8 cellular contexts compared by ENCODE assay signal in the genomic region with DNA sequence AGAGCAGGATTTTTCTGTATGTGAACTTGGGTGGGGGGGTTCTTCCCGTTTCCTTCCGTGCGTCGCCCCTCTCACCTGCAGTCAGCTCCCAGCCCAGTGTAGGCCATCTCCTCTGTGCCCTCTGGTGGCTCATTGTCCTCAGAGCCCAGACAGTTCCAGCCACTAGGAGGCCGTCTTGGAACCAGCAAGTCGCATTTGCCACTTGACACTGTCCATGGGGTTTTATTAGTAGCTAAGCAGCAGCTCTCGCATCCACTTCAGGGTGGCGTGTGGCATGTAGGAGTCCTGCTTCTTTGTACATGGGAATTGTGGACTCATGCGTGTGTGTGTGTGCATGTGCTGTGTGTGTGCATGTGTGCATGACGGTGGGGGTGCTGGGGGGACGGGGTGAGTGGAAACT.
DNase-seq lines count a peak whose midpoint lies in the region; ATAC-seq, FAIRE-seq and TF ChIP-seq lines count a peak whose summit lies in the region.

No MANE protein-coding gene starts in this region.

- H3K4me1 ChIP-seq in DOHH2 (ENCODE audit: control insufficient read depth, low read length): peaks cover 49% of the 10 kb centered on the region
- H3K4me1 ChIP-seq in IMR-90 (ENCODE audit: control insufficient read depth, insufficient read depth, low read length): no peaks in the 10 kb centered on the region
- H3K4me1 ChIP-seq in small intestine (ENCODE audit: control insufficient read depth in 2 of 2, insufficient read depth in 1 of 2, low read depth in 1 of 2, low read length in 1 of 2): no peaks in the 10 kb centered on the region

- no peak overlapping the region for H2BK20ac ChIP-seq in IMR-90 (ENCODE audit: low read depth, low read length)

- no peak overlapping the region for H3K27ac Mint-ChIP-seq in WTC11

- H3K79me1 ChIP-seq in IMR-90 (ENCODE audit: low read depth in 1 of 2, low read length in 2 of 2): peaks cover 0 to 35% of the 10 kb centered on the region in 2 experiments

- no peak overlapping the region for H2BK120ac ChIP-seq in IMR-90 (ENCODE audit: low read depth, low read length)

- no peak overlapping the region for H3K14ac ChIP-seq in IMR-90 (replicated peaks; ENCODE audit: low read depth, low read length)

- in situ Hi-C loops in IMR-90 (cut with MboI; ENCODE audit: low sequenced_read_pairs): no loop called here

- peaks cover 28% of the 10 kb centered on the region for H3K79me2 ChIP-seq in DOHH2 (ENCODE audit: control insufficient read depth, low read length)

- peak; percentile 62 for TF ChIP-seq CTCF in DOHH2 (IDR thresholded peaks at IDR 0.05; ENCODE audit: low read depth, low read length, poor library complexity, severe bottlenecking)
- TF ChIP-seq CTCF in IMR-90 (conservative IDR thresholded peaks at IDR 0.05; ENCODE audit: low read depth, low read length): peak; percentile 58
- TF ChIP-seq CTCF in WTC11 (IDR thresholded peaks at IDR 0.05): no peak

- no peaks in the 10 kb centered on the region for H4K20me1 ChIP-seq in DOHH2 (ENCODE audit: control insufficient read depth, insufficient read depth, low read depth, low read length)
- H4K20me1 ChIP-seq in IMR-90 (ENCODE audit: insufficient read depth, low read length): peaks cover 8% of the 10 kb centered on the region

- H3K36me3 Mint-ChIP-seq in WTC11: peaks cover 49% of the 10 kb centered on the region

- H3K9me3 Mint-ChIP-seq in WTC11: no peaks in the 10 kb centered on the region

- WGBS in IMR-90 (ENCODE audit: extremely low coverage in 2 of 2, insufficient read length in 1 of 2), 2 experiments: 91% methylated on average over 4 of the region's 11 CpGs; no CpG with 5 or more reads in 1 of the 2 experiments
- 41 to 67% (median 59%) methylated on average over 11 of the region's 11 CpGs for WGBS in small intestine, 3 donors

- no peaks in the 10 kb centered on the region for H3K9me2 ChIP-seq in DOHH2 (replicated peaks; ENCODE audit: control insufficient read depth, low read length)

- H2AK9ac ChIP-seq in IMR-90 (replicated peaks; ENCODE audit: low read depth, low read length, poor library complexity): peak overlapping the region; percentile 47

- ATAC-seq in IMR-90 (ENCODE audit: low read depth): peak; percentile 37; the same call in 1 of the 2 replicates
- peak; percentile 96 for ATAC-seq in WTC11
- ATAC-seq in left cardiac atrium: peak; percentile 53 to 60
- ATAC-seq in HG02840 (IDR thresholded peaks at IDR 0.05; ENCODE audit: low FRiP score, unreplicated experiment): no peak

- peaks cover 4% of the 10 kb centered on the region for H3K4me1 Mint-ChIP-seq in WTC11

- no peak overlapping the region for H2AFZ ChIP-seq in IMR-90 (replicated peaks; ENCODE audit: low read length, poor library complexity)

- no peak overlapping the region for H3K9ac ChIP-seq in IMR-90 (ENCODE audit: low read depth, low read length)

- CTCF ChIA-PET in IMR-90 (lab: Yijun Ruan, JAX): interaction anchor here (0.5 kb wide), 1 partner anchor 151 kb away, joined by 4 read pairs; no protein-coding TSS in a partner anchor
- CTCF ChIA-PET in WTC11 (lab: Charles Lee): interaction anchor here (0.5 to 2.8 kb wide), 42 partner anchors 9 to 533 kb away, joined by 3 to 17 read pairs (median 5); a partner anchor contains a TSS

- no peak for FAIRE-seq in small intestine (lab: Jason Lieb, UNC)

- dilution Hi-C loops in IMR-90 (cut with HindIII; ENCODE audit: low sequenced_read_pairs, unreplicated experiment): no loop called here

- H3K27me3 Mint-ChIP-seq in WTC11 (ENCODE audit: low read depth): no peaks in the 10 kb centered on the region

- peaks cover 25% of the 10 kb centered on the region for H3F3A ChIP-seq in DOHH2 (ENCODE audit: control insufficient read depth, insufficient read depth)

- H3K4me3 ChIP-seq in DOHH2 (ENCODE audit: low read length) (no peak overlapping the region), IMR-90 (ENCODE audit: insufficient read depth, low read depth, low read length) (no peak overlapping the region), small intestine (ENCODE audit: low read depth in 1 of 2, low read length in 2 of 2) (no peak overlapping the region)

- intact Hi-C loops in IMR-90 (cut with micrococcal nuclease): no loop called here
- intact Hi-C loops in left cardiac atrium (cut with DNase I): loop anchor here in 1 of 2 donors (2.0 to 5.0 kb wide), 2 partner anchors 33 to 118 kb away; no protein-coding TSS in a partner anchor

- H3K23ac ChIP-seq in IMR-90 (ENCODE audit: low read depth, low read length): no peak overlapping the region

- POLR2A ChIA-PET in IMR-90 (lab: Charles Lee; ENCODE audit: unreplicated experiment) (no interaction called here), WTC11 (lab: Charles Lee) (no interaction called here)

- H3K27me3 ChIP-seq in DOHH2 (ENCODE audit: control insufficient read depth, low read length) (no peaks in the 10 kb centered on the region), IMR-90 (ENCODE audit: control insufficient read depth, insufficient read depth, low read length) (no peaks in the 10 kb centered on the region), small intestine (ENCODE audit: control insufficient read depth in 2 of 2, insufficient read depth in 2 of 2, low read length in 2 of 2) (no peaks in the 10 kb centered on the region)

- H3K27ac ChIP-seq in DOHH2 (ENCODE audit: low read depth, low read length) (no peak overlapping the region), IMR-90 (ENCODE audit: insufficient read depth, low read length) (no peak overlapping the region), small intestine (ENCODE audit: low read depth in 1 of 2, low read length in 1 of 2) (no peak overlapping the region)

- H4K5ac ChIP-seq in IMR-90 (ENCODE audit: low read depth, low read length): no peak overlapping the region

- TF ChIP-seq RAD21 in IMR-90 (IDR thresholded peaks at IDR 0.05; ENCODE audit: low read length): peak; percentile 47

- H2BK15ac ChIP-seq in IMR-90 (ENCODE audit: low read depth, low read length): no peak overlapping the region

- no peaks in the 10 kb centered on the region; the same call in 1 of the 2 replicates for H3K9me1 ChIP-seq in IMR-90 (ENCODE audit: insufficient read depth, low read length)

- H4K8ac ChIP-seq in IMR-90 (ENCODE audit: low read depth in 2 of 2, low read length in 2 of 2): no peak overlapping the region

- no peak for TF ChIP-seq POLR2A in IMR-90 (IDR thresholded peaks at IDR 0.05; ENCODE audit: low read depth, low read length)

- H3K36me3 ChIP-seq in DOHH2 (ENCODE audit: control insufficient read depth, low read length) (peaks cover 87% of the 10 kb centered on the region), IMR-90 (ENCODE audit: control insufficient read depth, insufficient read depth, low read length) (peaks cover 69% of the 10 kb centered on the region), small intestine (ENCODE audit: control insufficient read depth in 2 of 2, insufficient read depth in 2 of 2, low read length in 2 of 2) (peaks cover 11 to 19% of the 10 kb centered on the region in 2 donors)

- no peak overlapping the region for H4K91ac ChIP-seq in IMR-90 (ENCODE audit: insufficient read depth, low read depth, low read length)

- H3K4ac ChIP-seq in IMR-90 (ENCODE audit: low read depth, low read length): no peak overlapping the region

- DNase-seq in IMR-90 (peak; percentile 31), WTC11 (ENCODE audit: low spot score) (peak; percentile 72), left cardiac atrium (no peak), small intestine (peak; percentile 64), NCI-H2029 (lab: John Stamatoyannopoulos, UW) (no peak), GM19238 (ENCODE audit: insufficient read length, low spot score) (no peak)

- H3K4me2 ChIP-seq in DOHH2 (ENCODE audit: low read length) (no peak overlapping the region), IMR-90 (ENCODE audit: low read depth, low read length) (no peak overlapping the region)

- no peak overlapping the region for H2AK5ac ChIP-seq in IMR-90 (ENCODE audit: low read depth, low read length)

- no peak overlapping the region for H2BK5ac ChIP-seq in IMR-90 (ENCODE audit: low read depth, low read length, poor library complexity, severe bottlenecking)

- H3K56ac ChIP-seq in IMR-90 (ENCODE audit: extremely low read depth, insufficient read depth, low read length): no peak overlapping the region

- no TSS peak for BruUV-seq in IMR-90 (replicated peaks; lab: Mats Ljungman, UMichigan)

- H3K9me3 ChIP-seq in DOHH2 (ENCODE audit: control insufficient read depth, insufficient read depth, low read length) (no peaks in the 10 kb centered on the region), IMR-90 (ENCODE audit: control insufficient read depth, insufficient read depth, low read length) (no peaks in the 10 kb centered on the region), small intestine (ENCODE audit: control insufficient read depth, low read depth) (no peaks in the 10 kb centered on the region)

- no peak overlapping the region for H3K4me3 Mint-ChIP-seq in WTC11

- no peak overlapping the region for H3K18ac ChIP-seq in IMR-90 (ENCODE audit: low read depth, low read length)

TF ChIP-seq in IMR-90, 13 proteins besides CTCF, POLR2A, EP300 and RAD21:
- TF ChIP-seq CEBPB (IDR thresholded peaks at IDR 0.05; ENCODE audit: low read depth, low read length) (no peak), SMC3 (IDR thresholded peaks at IDR 0.05; ENCODE audit: low read depth, low read length) (peak; percentile 50)

TF ChIP-seq in WTC11, 78 proteins besides CTCF, POLR2A, EP300 and RAD21 (continues in another document):
- TF ChIP-seq, protein P1, sequence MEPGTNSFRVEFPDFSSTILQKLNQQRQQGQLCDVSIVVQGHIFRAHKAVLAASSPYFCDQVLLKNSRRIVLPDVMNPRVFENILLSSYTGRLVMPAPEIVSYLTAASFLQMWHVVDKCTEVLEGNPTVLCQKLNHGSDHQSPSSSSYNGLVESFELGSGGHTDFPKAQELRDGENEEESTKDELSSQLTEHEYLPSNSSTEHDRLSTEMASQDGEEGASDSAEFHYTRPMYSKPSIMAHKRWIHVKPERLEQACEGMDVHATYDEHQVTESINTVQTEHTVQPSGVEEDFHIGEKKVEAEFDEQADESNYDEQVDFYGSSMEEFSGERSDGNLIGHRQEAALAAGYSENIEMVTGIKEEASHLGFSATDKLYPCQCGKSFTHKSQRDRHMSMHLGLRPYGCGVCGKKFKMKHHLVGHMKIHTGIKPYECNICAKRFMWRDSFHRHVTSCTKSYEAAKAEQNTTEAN (CRISPR knock-in tag; IDR thresholded peaks at IDR 0.05): no peak

Comparison
In these comparisons a context has a peak if more than half of its experiments do, and no peak if none do; other contexts are left out.
1. DNase-seq: peak in IMR-90 (single experiment), WTC11 (single experiment) and small intestine (single experiment); none in left cardiac atrium (single experiment), NCI-H2029 (single experiment) and GM19238 (single experiment).